ENCODE assay signal across 14 cellular contexts in the genomic region with DNA sequence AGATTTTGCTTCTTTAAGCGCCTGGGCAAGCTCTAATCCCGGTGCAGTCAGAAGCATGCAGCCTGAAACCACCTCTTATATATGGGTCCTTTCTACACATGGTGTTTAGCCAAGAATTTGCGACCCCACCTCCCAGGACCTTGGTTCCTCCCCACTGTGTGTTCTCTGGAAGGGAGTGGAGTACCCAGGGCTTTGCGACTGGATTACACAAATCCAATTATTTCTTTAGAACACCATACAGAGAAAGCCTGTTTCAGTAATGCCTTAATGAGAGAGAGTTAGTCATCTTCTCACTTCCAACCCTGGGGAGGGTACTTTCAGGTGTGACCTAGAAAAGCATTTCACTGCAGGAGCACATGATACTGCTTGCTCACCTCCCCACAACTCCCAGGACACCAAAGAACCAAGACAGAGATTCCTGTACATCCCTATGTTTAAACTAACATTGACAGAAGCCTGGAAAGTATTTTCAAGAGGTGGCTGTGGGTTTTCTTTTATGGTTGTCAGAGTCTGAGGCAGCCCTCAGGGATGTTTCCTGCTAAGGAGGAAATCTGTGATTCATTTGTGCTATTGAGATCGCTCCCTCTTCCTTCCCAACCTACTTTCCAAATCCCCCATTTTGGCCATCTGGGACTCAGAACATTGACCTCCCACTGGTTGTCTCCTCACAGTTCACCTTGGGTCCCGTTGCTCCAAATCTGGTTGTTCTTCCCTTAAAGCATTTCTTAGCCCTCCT. TPM values are rescaled to one million over a fixed set of nuclear protein-coding genes. Genes with fewer than 3 reads are reported as not detected.
DNase-seq lines count a peak whose midpoint lies in the region; ATAC-seq, FAIRE-seq and TF ChIP-seq lines count a peak whose summit lies in the region.
"Had no signal": no experiment of that assay in that cellular context is flagged by ENCODE, and none has a peak within 500 bp of the region (broad histone marks: within the 10 kb centered on the region; RNA-seq: fewer than 3 reads in every experiment).

A gene with protein sequence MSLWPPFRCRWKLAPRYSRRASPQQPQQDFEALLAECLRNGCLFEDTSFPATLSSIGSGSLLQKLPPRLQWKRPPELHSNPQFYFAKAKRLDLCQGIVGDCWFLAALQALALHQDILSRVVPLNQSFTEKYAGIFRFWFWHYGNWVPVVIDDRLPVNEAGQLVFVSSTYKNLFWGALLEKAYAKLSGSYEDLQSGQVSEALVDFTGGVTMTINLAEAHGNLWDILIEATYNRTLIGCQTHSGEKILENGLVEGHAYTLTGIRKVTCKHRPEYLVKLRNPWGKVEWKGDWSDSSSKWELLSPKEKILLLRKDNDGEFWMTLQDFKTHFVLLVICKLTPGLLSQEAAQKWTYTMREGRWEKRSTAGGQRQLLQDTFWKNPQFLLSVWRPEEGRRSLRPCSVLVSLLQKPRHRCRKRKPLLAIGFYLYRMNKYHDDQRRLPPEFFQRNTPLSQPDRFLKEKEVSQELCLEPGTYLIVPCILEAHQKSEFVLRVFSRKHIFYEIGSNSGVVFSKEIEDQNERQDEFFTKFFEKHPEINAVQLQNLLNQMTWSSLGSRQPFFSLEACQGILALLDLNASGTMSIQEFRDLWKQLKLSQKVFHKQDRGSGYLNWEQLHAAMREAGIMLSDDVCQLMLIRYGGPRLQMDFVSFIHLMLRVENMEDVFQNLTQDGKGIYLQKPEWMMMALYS (minus strand): TSS at position 51 of the 736 bp plus-strand sequence. CDS start 12,068 bp downstream, outside the sequence.

- no peak within 1 kb of the TSS for H3K14ac ChIP-seq in trophoblast cell (ENCODE audit: low read length)

- FAIRE-seq in bronchial epithelial cell (lab: Jason Lieb, UNC): no peak
- FAIRE-seq: small intestine had no signal

- H3K27ac ChIP-seq in trophoblast cell (ENCODE audit: low read depth, low read length) (no peak within 1 kb of the TSS), smooth muscle cell (ENCODE audit: low read depth) (no peak within 1 kb of the TSS)
- H3K27ac ChIP-seq: HL-60 had no signal

- peaks cover 2% of the 10 kb centered on the region for H3K79me1 ChIP-seq in trophoblast cell (ENCODE audit: low read length)

- no peak within 1 kb of the TSS for H2BK5ac ChIP-seq in trophoblast cell (ENCODE audit: low read depth, low read length, poor library complexity)

- H3K18ac ChIP-seq in trophoblast cell (ENCODE audit: low read length): no peak within 1 kb of the TSS

- H3F3A ChIP-seq in smooth muscle cell (ENCODE audit: low read depth): peaks cover 4% of the 10 kb centered on the region

- H3K9ac ChIP-seq in trophoblast cell (ENCODE audit: low read length) (no peak within 1 kb of the TSS), smooth muscle cell (ENCODE audit: low read depth) (no peak within 1 kb of the TSS)

- ATAC-seq in HG02798 (IDR thresholded peaks at IDR 0.05; ENCODE audit: poor library complexity, unreplicated experiment): peak; percentile 22

- no peak within 1 kb of the TSS for H3K4me2 ChIP-seq in trophoblast cell (ENCODE audit: low read length)
- no peak within 1 kb of the TSS for H3K4me2 ChIP-seq in smooth muscle cell

- DNase-seq in GM12865 (ENCODE audit: low read depth) (peak; percentile 59), bronchial epithelial cell (ENCODE audit: low read depth) (peak; percentile 62), trophoblast cell (no peak), smooth muscle cell (lab: John Stamatoyannopoulos, UW; ENCODE audit: unreplicated experiment) (no peak), NOMO-1 (lab: John Stamatoyannopoulos, UW; ENCODE audit: unreplicated experiment in 2 of 2) (no peak), hepatic stellate cell (ENCODE audit: low spot score) (no peak)
- DNase-seq: effector CD4-positive, alpha-beta T cell; Karpas-422; NCI-H1436 treated with DMSO at 0.1 percent for 48 hours; NCI-H446; occipital lobe had no signal

- no CpG with 5 or more reads among the region's 6 CpGs for WGBS in trophoblast cell (ENCODE audit: extremely low coverage, insufficient coverage, insufficient read length)
- WGBS in smooth muscle cell (ENCODE audit: low lambda C conversion rate): 66% methylated on average over 6 of the region's 6 CpGs

- no peak within 1 kb of the TSS for H2AK5ac ChIP-seq in trophoblast cell (ENCODE audit: low read length)

- no peak within 1 kb of the TSS for H3K4me3 ChIP-seq in GM12865 (ENCODE audit: low read depth, low read length)
- no peak within 1 kb of the TSS for H3K4me3 ChIP-seq in bronchial epithelial cell (ENCODE audit: low read depth, low read length)
- no peak within 1 kb of the TSS for H3K4me3 ChIP-seq in trophoblast cell (ENCODE audit: low read depth, low read length)
- no peak within 1 kb of the TSS for H3K4me3 ChIP-seq in smooth muscle cell

- H3K36me3 ChIP-seq in bronchial epithelial cell (ENCODE audit: control insufficient read depth, insufficient read depth, low read length) (no peaks in the 10 kb centered on the region), trophoblast cell (ENCODE audit: control insufficient read depth in 1 of 2, insufficient read depth in 2 of 2, low read length in 2 of 2) (no peaks in the 10 kb centered on the region), smooth muscle cell (ENCODE audit: low read depth) (no peaks in the 10 kb centered on the region)

- H3K27me3 ChIP-seq in bronchial epithelial cell (ENCODE audit: control insufficient read depth, insufficient read depth, low read length): peaks cover 1% of the 10 kb centered on the region
- no peaks in the 10 kb centered on the region for H3K27me3 ChIP-seq in trophoblast cell (ENCODE audit: insufficient read depth, low read length)
- H3K27me3 ChIP-seq in smooth muscle cell (ENCODE audit: low read depth): peaks cover 6% of the 10 kb centered on the region

- no peak within 1 kb of the TSS for H3K4ac ChIP-seq in trophoblast cell (ENCODE audit: low read depth, low read length)

- H4K12ac ChIP-seq in trophoblast cell (ENCODE audit: low read depth, low read length): no peak within 1 kb of the TSS

- no peak within 1 kb of the TSS for H4K8ac ChIP-seq in trophoblast cell (ENCODE audit: low read depth, low read length)

- no peak within 1 kb of the TSS for H2BK120ac ChIP-seq in trophoblast cell (ENCODE audit: insufficient read depth, low read length, poor library complexity)

- no peaks in the 10 kb centered on the region for H3K79me2 ChIP-seq in trophoblast cell (ENCODE audit: control insufficient read depth, insufficient read depth, low read length, poor library complexity)
- no peaks in the 10 kb centered on the region for H3K79me2 ChIP-seq in smooth muscle cell (ENCODE audit: low read depth)

- H2BK12ac ChIP-seq in trophoblast cell (ENCODE audit: low read length): peak within 1 kb of the TSS; percentile 23

- H3K4me1 ChIP-seq in trophoblast cell (ENCODE audit: control insufficient read depth in 1 of 2, insufficient read depth in 2 of 2, low read length in 2 of 2) (peaks cover 7 to 26% of the 10 kb centered on the region in 2 experiments), smooth muscle cell (ENCODE audit: low read depth) (no peaks in the 10 kb centered on the region)

- H3K9me3 ChIP-seq in trophoblast cell (ENCODE audit: insufficient read depth, low read depth, low read length) (no peaks in the 10 kb centered on the region), smooth muscle cell (replicated peaks; ENCODE audit: low read depth) (no peaks in the 10 kb centered on the region)

- no peaks in the 10 kb centered on the region for H4K20me1 ChIP-seq in smooth muscle cell (ENCODE audit: low read depth)

- no peak within 1 kb of the TSS for H3K23ac ChIP-seq in trophoblast cell (ENCODE audit: low read length)

- H4K91ac ChIP-seq in trophoblast cell (ENCODE audit: low read depth, low read length): no peak within 1 kb of the TSS

- no peak within 1 kb of the TSS for H2AFZ ChIP-seq in trophoblast cell (ENCODE audit: insufficient read depth, low read length, poor library complexity)
- H2AFZ ChIP-seq in smooth muscle cell (ENCODE audit: low read depth): no peak within 1 kb of the TSS

- TF ChIP-seq CTCF in GM12865 (IDR thresholded peaks at IDR 0.05; ENCODE audit: insufficient read depth, low read depth, low read length, missing control alignments): no peak
- TF ChIP-seq CTCF in bronchial epithelial cell (IDR thresholded peaks at IDR 0.05; ENCODE audit: insufficient read depth, low read length, severe bottlenecking): no peak
- no peak for TF ChIP-seq CTCF in smooth muscle cell (IDR thresholded peaks at IDR 0.05; ENCODE audit: borderline replicate concordance, insufficient read depth, poor library complexity, severe bottlenecking)

RNA-seq across cellular contexts. Expression of the gene that starts here (rescaled TPM):
- total RNA-seq in bronchial epithelial cell (10.3 and 35.1 TPM in 2 replicates), smooth muscle cell (0.13 and 0.58 TPM in 2 replicates)
- 0.64 and 0.81 TPM in 2 replicates for polyA plus RNA-seq in trophoblast cell (2013)
- polyA plus RNA-seq in smooth muscle cell: 0.27 and 0.55 TPM in 2 replicates

Comparison
In these comparisons a context has a peak if more than half of its experiments do, and no peak if none do; other contexts are left out.
1. DNase-seq: peak in GM12865 (single experiment) and bronchial epithelial cell (single experiment); none in trophoblast cell (0 of 2), smooth muscle cell (single experiment), NOMO-1 (0 of 2) and hepatic stellate cell (single experiment).